14 cellular contexts compared by ENCODE assay signal in the genomic region with DNA sequence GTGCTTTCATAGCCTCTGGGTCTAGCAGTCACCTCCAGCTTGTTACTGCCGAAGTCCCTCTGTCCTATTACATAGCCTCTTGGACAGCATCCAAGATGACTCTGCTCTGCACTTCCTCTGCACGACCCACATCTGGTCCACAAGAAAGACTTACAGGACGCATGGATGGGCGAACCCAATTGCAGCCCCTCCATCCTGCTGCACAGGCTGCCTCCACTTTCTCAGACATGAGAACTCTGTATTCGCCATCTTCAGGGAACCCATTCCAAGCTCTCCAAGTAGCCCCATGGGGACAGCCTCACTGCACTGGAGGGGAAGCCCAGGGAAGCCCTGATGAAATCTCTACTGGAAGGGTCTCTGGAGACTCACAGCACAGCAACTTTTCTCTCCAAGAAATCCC.
A peak's percentile ranks its signal among the peaks of the same experiment; 100 is the strongest.
DNase-seq lines count a peak whose midpoint lies in the region; ATAC-seq and TF ChIP-seq lines count a peak whose summit lies in the region.
"Had no signal": no experiment of that assay in that cellular context is flagged by ENCODE, and none has a peak within 500 bp of the region (broad histone marks: within the 10 kb centered on the region; RNA-seq: fewer than 3 reads in every experiment).

No MANE protein-coding gene starts in this region.

- peak; percentile 43 for ATAC-seq in left lobe of liver

- DNase-seq in ACHN (peak; percentile 9), M059J (ENCODE audit: low read depth) (peak; percentile 68), dermis blood vessel endothelial cell (peak; percentile 76), left lobe of liver (ENCODE audit: low spot score) (no peak), iPS-NIHi7 (ENCODE audit: extremely low spot score) (no peak), retina (no peak), GM13976 (ENCODE audit: low spot score) (no peak), RWPE1 (ENCODE audit: low spot score) (no peak)
- DNase-seq: AML-193; effector CD8-positive, alpha-beta T cell; NCI-H1092; NCI-H774; nephron progenitor cell; stimulated activated CD4-positive, alpha-beta T cell treated with anti-CD3 and anti-CD28 coated beads, Interleukin-1b, Interleukin-23, amount 100 ng/mL, for 48 hours had no signal

- in situ Hi-C loops in ACHN (cut with HindIII; ENCODE audit: low pct_ligation_motif_present, low pct_unique_long_range_greater_than_20kb, low sequenced_read_pairs) (no loop called here), GM13976 (cut with MboI; ENCODE audit: low sequenced_read_pairs, unreplicated experiment) (no loop called here)

- CTCF ChIA-PET in RWPE1 (lab: Yijun Ruan, JAX), result interaction anchor here (0.6 kb wide), 1 partner anchor 272 kb away, joined by 3 read pairs; no protein-coding TSS in a partner anchor

- no peak overlapping the region for H3K27ac ChIP-seq in RWPE1

- POLR2A ChIA-PET in RWPE1 (lab: Yijun Ruan, JAX; ENCODE audit: low non-redundant PET), result no interaction called here

- TF ChIP-seq CTCF in GM13976 (IDR thresholded peaks at IDR 0.05; ENCODE audit: borderline replicate concordance, control extremely low read depth, extremely low read depth, insufficient read depth, missing control alignments), result no peak
- no peak for TF ChIP-seq CTCF in RWPE1 (conservative IDR thresholded peaks at IDR 0.05; ENCODE audit: low read depth)

Comparison
In these comparisons a context has a peak if more than half of its experiments do, and no peak if none do; other contexts are left out.
1. DNase-seq: peak in ACHN (single experiment), M059J (single experiment) and dermis blood vessel endothelial cell (single experiment); none in left lobe of liver (single experiment), iPS-NIHi7 (single experiment), retina (single experiment), GM13976 (single experiment) and RWPE1 (single experiment).